In the genomic region with DNA sequence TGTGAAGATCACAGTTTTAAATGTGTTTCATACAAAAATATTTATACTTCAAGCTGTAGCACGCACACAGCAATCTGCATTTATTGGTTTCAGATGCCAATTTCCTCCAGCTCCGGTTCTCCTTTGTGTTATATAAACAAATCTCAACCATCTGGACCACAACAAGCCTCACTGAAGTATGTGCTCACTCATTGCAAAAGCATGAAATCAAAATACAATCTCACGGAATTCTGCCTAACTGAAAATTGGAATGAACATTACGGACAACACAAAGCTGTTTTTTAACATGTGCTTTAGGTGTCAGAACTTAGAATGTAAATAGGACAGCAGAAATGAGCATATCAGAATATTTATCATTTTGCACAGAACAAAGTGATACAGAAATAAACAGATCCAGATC, we compare ENCODE assay signal across 14 cellular contexts. TPM values are rescaled to one million over a fixed set of nuclear protein-coding genes. Genes with fewer than 3 reads are reported as not detected.
DNase-seq lines count a peak whose midpoint lies in the region; ATAC-seq and TF ChIP-seq lines count a peak whose summit lies in the region.
"Had no signal": no experiment of that assay in that cellular context is flagged by ENCODE, and none has a peak within 500 bp of the region (broad histone marks: within the 10 kb centered on the region; RNA-seq: fewer than 3 reads in every experiment).

No MANE protein-coding gene starts in this region.

- DNase-seq in DMS79 (lab: John Stamatoyannopoulos, UW) (peak; percentile 4), LHCN-M2 (ENCODE audit: low read depth) (peak; percentile 67), dedifferentiated amniotic fluid mesenchymal stem cell (ENCODE audit: extremely low spot score) (peak; percentile 97), gastrocnemius medialis (no peak), hippocampal formation (lab: John Stamatoyannopoulos, UW) (no peak), NCI-H774 (lab: John Stamatoyannopoulos, UW) (no peak), WTC11 (ENCODE audit: low spot score) (no peak)
- DNase-seq in stimulated activated CD4-positive, alpha-beta T cell treated with anti-CD3 and anti-CD28 coated beads, Interleukin-12 subunit alpha, Interleukin-12 subunit beta, amount 100 ng/mL, for 4 hours: no peak
- DNase-seq: foreskin melanocyte; naive B cell; NCI-H146; NCI-H524 treated with DMSO at 0.1 percent for 48 hours; Right ventricle myocardium superior; stimulated activated naive CD8-positive, alpha-beta T cell treated with anti-CD3 and anti-CD28 coated beads, Interleukin-15, amount 100 ng/mL, for 72 hours had no signal

- in situ Hi-C loops in gastrocnemius medialis (cut with MboI; ENCODE audit: low sequenced_read_pairs in 4 of 4): no loop called here

- peak overlapping the region in 3 of 4 donors; percentile 3 to 55 (median 23) for H3K27ac ChIP-seq in gastrocnemius medialis

- no peaks in the 10 kb centered on the region for H3K36me3 ChIP-seq in gastrocnemius medialis

- POLR2A ChIA-PET in WTC11 (lab: Charles Lee): no interaction called here

- no peaks in the 10 kb centered on the region for H3K27me3 Mint-ChIP-seq in WTC11 (ENCODE audit: low read depth)

- CTCF ChIA-PET in WTC11 (lab: Charles Lee): no interaction called here

- H3K36me3 Mint-ChIP-seq in WTC11: no peaks in the 10 kb centered on the region
- H3K36me3 Mint-ChIP-seq: naive B cell had no signal

- no peaks in the 10 kb centered on the region for H3K4me1 Mint-ChIP-seq in WTC11
- H3K4me1 Mint-ChIP-seq: naive B cell; stimulated activated naive CD8-positive, alpha-beta T cell treated with anti-CD3 and anti-CD28 coated beads, Interleukin-15, amount 100 ng/mL, for 72 hours had no signal

- TF ChIP-seq CTCF in gastrocnemius medialis (IDR thresholded peaks at IDR 0.05 in 4 of 5, conservative IDR thresholded peaks at IDR 0.05 in 1 of 5) (no peak), WTC11 (IDR thresholded peaks at IDR 0.05) (no peak)

- no peak for TF ChIP-seq POLR2A in gastrocnemius medialis (IDR thresholded peaks at IDR 0.05)

- intact Hi-C loops in gastrocnemius medialis (cut with DNase I; ENCODE audit: low total_unique reads): no loop called here

- H3K9me3 ChIP-seq in gastrocnemius medialis: peaks cover 0 to 3% (median 0%) of the 10 kb centered on the region in 3 donors

- no peak overlapping the region for H3K4me3 Mint-ChIP-seq in WTC11
- H3K4me3 Mint-ChIP-seq: naive B cell; stimulated activated naive CD8-positive, alpha-beta T cell treated with anti-CD3 and anti-CD28 coated beads, Interleukin-15, amount 100 ng/mL, for 72 hours had no signal

- peaks cover 22 to 47% of the 10 kb centered on the region in 2 donors for H3K4me1 ChIP-seq in gastrocnemius medialis

- no peak for ATAC-seq in gastrocnemius medialis
- ATAC-seq in WTC11: no peak
- ATAC-seq: stimulated activated naive CD8-positive, alpha-beta T cell treated with anti-CD3 and anti-CD28 coated beads, Interleukin-15, amount 100 ng/mL, for 72 hours had no signal

- H3K27me3 ChIP-seq in gastrocnemius medialis: no peaks in the 10 kb centered on the region

- H3K9me3 Mint-ChIP-seq in WTC11: peaks cover 16% of the 10 kb centered on the region

- H3K4me3 ChIP-seq in gastrocnemius medialis: no peak overlapping the region

- H3K27ac Mint-ChIP-seq in WTC11: no peak overlapping the region
- H3K27ac Mint-ChIP-seq: naive B cell; stimulated activated naive CD8-positive, alpha-beta T cell treated with anti-CD3 and anti-CD28 coated beads, Interleukin-15, amount 100 ng/mL, for 72 hours had no signal

TF ChIP-seq in WTC11, 78 proteins besides CTCF, POLR2A, EP300 and RAD21:
- TF ChIP-seq, protein P1, sequence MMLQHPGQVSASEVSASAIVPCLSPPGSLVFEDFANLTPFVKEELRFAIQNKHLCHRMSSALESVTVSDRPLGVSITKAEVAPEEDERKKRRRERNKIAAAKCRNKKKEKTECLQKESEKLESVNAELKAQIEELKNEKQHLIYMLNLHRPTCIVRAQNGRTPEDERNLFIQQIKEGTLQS (CRISPR knock-in tag; conservative IDR thresholded peaks at IDR 0.05): no peak
- TF ChIP-seq ZNF671 (CRISPR knock-in tag; IDR thresholded peaks at IDR 0.05): no peak
- no peak for TF ChIP-seq CBFB (CRISPR knock-in tag; IDR thresholded peaks at IDR 0.05; ENCODE audit: low read depth)
- TF ChIP-seq, protein P2, sequence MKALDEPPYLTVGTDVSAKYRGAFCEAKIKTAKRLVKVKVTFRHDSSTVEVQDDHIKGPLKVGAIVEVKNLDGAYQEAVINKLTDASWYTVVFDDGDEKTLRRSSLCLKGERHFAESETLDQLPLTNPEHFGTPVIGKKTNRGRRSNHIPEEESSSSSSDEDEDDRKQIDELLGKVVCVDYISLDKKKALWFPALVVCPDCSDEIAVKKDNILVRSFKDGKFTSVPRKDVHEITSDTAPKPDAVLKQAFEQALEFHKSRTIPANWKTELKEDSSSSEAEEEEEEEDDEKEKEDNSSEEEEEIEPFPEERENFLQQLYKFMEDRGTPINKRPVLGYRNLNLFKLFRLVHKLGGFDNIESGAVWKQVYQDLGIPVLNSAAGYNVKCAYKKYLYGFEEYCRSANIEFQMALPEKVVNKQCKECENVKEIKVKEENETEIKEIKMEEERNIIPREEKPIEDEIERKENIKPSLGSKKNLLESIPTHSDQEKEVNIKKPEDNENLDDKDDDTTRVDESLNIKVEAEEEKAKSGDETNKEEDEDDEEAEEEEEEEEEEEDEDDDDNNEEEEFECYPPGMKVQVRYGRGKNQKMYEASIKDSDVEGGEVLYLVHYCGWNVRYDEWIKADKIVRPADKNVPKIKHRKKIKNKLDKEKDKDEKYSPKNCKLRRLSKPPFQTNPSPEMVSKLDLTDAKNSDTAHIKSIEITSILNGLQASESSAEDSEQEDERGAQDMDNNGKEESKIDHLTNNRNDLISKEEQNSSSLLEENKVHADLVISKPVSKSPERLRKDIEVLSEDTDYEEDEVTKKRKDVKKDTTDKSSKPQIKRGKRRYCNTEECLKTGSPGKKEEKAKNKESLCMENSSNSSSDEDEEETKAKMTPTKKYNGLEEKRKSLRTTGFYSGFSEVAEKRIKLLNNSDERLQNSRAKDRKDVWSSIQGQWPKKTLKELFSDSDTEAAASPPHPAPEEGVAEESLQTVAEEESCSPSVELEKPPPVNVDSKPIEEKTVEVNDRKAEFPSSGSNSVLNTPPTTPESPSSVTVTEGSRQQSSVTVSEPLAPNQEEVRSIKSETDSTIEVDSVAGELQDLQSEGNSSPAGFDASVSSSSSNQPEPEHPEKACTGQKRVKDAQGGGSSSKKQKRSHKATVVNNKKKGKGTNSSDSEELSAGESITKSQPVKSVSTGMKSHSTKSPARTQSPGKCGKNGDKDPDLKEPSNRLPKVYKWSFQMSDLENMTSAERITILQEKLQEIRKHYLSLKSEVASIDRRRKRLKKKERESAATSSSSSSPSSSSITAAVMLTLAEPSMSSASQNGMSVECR (CRISPR knock-in tag; IDR thresholded peaks at IDR 0.05; ENCODE audit: borderline replicate concordance): no peak
- TF ChIP-seq MYBL2 (CRISPR knock-in tag; IDR thresholded peaks at IDR 0.05): no peak

RNA-seq across cellular contexts. Expression of a gene that starts 38.0 kb away (rescaled TPM):
- 0.58 and 0.86 TPM in 2 replicates for total RNA-seq in LHCN-M2 (2014; rRNA removed)
- 6.4 TPM for polyA plus RNA-seq in LHCN-M2 (2012)
- total RNA-seq in gastrocnemius medialis: 10 to 100 TPM; 26.2 to 88.8 (median 43.2) TPM
- total RNA-seq in WTC11 (2021): 3.4 to 3.9 TPM (median 3.8 TPM) in 3 replicates

Comparison
In these comparisons a context has a peak if more than half of its experiments do, and no peak if none do; other contexts are left out.
1. DNase-seq: peak in DMS79 (single experiment), LHCN-M2 (single experiment) and dedifferentiated amniotic fluid mesenchymal stem cell (single experiment); none in gastrocnemius medialis (0 of 2), hippocampal formation (0 of 2), NCI-H774 (single experiment), WTC11 (single experiment) and stimulated activated CD4-positive, alpha-beta T cell treated with anti-CD3 and anti-CD28 coated beads, Interleukin-12 subunit alpha, Interleukin-12 subunit beta, amount 100 ng/mL, for 4 hours (single experiment).